In genomic region chr6:32129297-32130088, GRCh38 we compare ENCODE assay signal across 8 cellular contexts. TPM values are rescaled to one million over a fixed set of nuclear protein-coding genes. Genes with fewer than 3 reads are reported as not detected.
DNase-seq lines count a peak whose midpoint lies in the region; ATAC-seq, FAIRE-seq and TF ChIP-seq lines count a peak whose summit lies in the region.

No MANE protein-coding gene starts in this region.

- peak overlapping the region; percentile 99 for H3K4me3 ChIP-seq in Karpas-422 (ENCODE audit: low read length)
- peak overlapping the region; percentile 76 for H3K4me3 ChIP-seq in mesodermal cell (ENCODE audit: extremely low read depth, insufficient read depth, low read length, poor library complexity, severe bottlenecking)

- peak overlapping the region; percentile 76 for H3K4me2 ChIP-seq in Karpas-422 (ENCODE audit: low read depth, low read length, poor library complexity, severe bottlenecking)

- no peaks in the 10 kb centered on the region for H3K27me3 ChIP-seq in Karpas-422 (ENCODE audit: low read length)

- no peaks in the 10 kb centered on the region for H4K20me1 ChIP-seq in Karpas-422 (ENCODE audit: insufficient read depth, low read depth, low read length)

- peak overlapping the region; percentile 78 for H3K9ac ChIP-seq in Karpas-422 (ENCODE audit: low read length)

- no peak for FAIRE-seq in GM12892 (lab: Jason Lieb, UNC)

- peaks cover 5% of the 10 kb centered on the region for H3K36me3 Mint-ChIP-seq in chondrocyte (ENCODE audit: low read depth)

- peak overlapping the region; percentile 99 for H3K27ac Mint-ChIP-seq in chondrocyte (ENCODE audit: unreplicated experiment)

- H3K4me1 ChIP-seq in Karpas-422 (ENCODE audit: low read length) = peaks cover 30% of the 10 kb centered on the region
- peaks cover 20% of the 10 kb centered on the region for H3K4me1 ChIP-seq in mesodermal cell (ENCODE audit: control insufficient read depth, insufficient read depth, low read length, poor library complexity, severe bottlenecking)

- H3K4me1 Mint-ChIP-seq in chondrocyte (ENCODE audit: low read depth) = peaks cover 45% of the 10 kb centered on the region

- H3K9me3 ChIP-seq in Karpas-422 (ENCODE audit: low read length) (no peaks in the 10 kb centered on the region), mesodermal cell (ENCODE audit: control insufficient read depth, low read length) (no peaks in the 10 kb centered on the region)

- H3K9me3 Mint-ChIP-seq in chondrocyte (ENCODE audit: low read depth) = no peaks in the 10 kb centered on the region

- TF ChIP-seq POLR2A in GM12892 (IDR thresholded peaks at IDR 0.05; ENCODE audit: low read depth, low read length) = no peak

- H2AFZ ChIP-seq in Karpas-422 (ENCODE audit: low read length) = peak overlapping the region; percentile 36; the same call in 1 of the 2 replicates

- ATAC-seq in HG02884 (IDR thresholded peaks at IDR 0.05; ENCODE audit: unreplicated experiment) = no peak

- peak overlapping the region; percentile 90 for H3K4me3 Mint-ChIP-seq in chondrocyte (ENCODE audit: unreplicated experiment)

- H3K27ac ChIP-seq in Karpas-422 (ENCODE audit: low read length) (no peak overlapping the region), mesodermal cell (ENCODE audit: low read depth, low read length, severe bottlenecking) (peak overlapping the region; percentile 43)

- 45 to 48% methylated on average over 20 to 21 of the region's 22 CpGs for WGBS in mesodermal cell (ENCODE audit: insufficient coverage in 2 of 2), 2 experiments

- H3K79me2 ChIP-seq in Karpas-422 (ENCODE audit: low read length) = peaks cover 41% of the 10 kb centered on the region

- DNase-seq in GF-D8 (lab: John Stamatoyannopoulos, UW) (peak; percentile 49), Karpas-422 (no peak), chondrocyte (ENCODE audit: low spot score) (no peak), glomerular visceral epithelial cell (ENCODE audit: extremely low spot score) (no peak), GM12892 (ENCODE audit: insufficient read length) (no peak)
- DNase-seq in stimulated activated CD4-positive, alpha-beta T cell treated with anti-CD3 and anti-CD28 coated beads, Interleukin-2, amount 100 ng/mL, for 48 hours = no peak

- no peak for TF ChIP-seq CTCF in chondrocyte (IDR thresholded peaks at IDR 0.05)

- no peaks in the 10 kb centered on the region for H3K27me3 Mint-ChIP-seq in chondrocyte (ENCODE audit: low read depth)

- no peaks in the 10 kb centered on the region; the same call in 1 of the 2 replicates for H3K36me3 ChIP-seq in Karpas-422 (ENCODE audit: insufficient read depth, low read length)
- peaks cover 20% of the 10 kb centered on the region for H3K36me3 ChIP-seq in mesodermal cell (ENCODE audit: control insufficient read depth, insufficient read depth, low read length)

- no peaks in the 10 kb centered on the region for H3K9me2 ChIP-seq in Karpas-422 (replicated peaks; ENCODE audit: insufficient read depth, low read length)

RNA-seq across cellular contexts. Expression of gene FKBPL, which starts 0.6 kb away (rescaled TPM):
- total RNA-seq in Karpas-422 (2014; rRNA removed; shearing (Covaris generic); ENCODE audit: low replicate concordance) = 7.0 and 12.4 TPM in 2 replicates
- 4.3 to 6.3 TPM (median 4.9 TPM) in 3 replicates for total RNA-seq in chondrocyte
- polyA plus RNA-seq in mesodermal cell (2013, experiment 1 of 2) = 8.8 TPM
- 6.4 TPM for polyA plus RNA-seq in mesodermal cell (2013, experiment 2 of 2)
- 4.5 TPM for polyA plus RNA-seq in GM12892 (2012; ENCODE audit: missing spikeins)

RNA-seq across cellular contexts. Expression of gene ATF6B, which starts 1.4 kb away (rescaled TPM):
- 51.3 and 62.5 TPM in 2 replicates for total RNA-seq in Karpas-422 (2014; rRNA removed; shearing (Covaris generic); ENCODE audit: low replicate concordance)
- total RNA-seq in chondrocyte = 68.0 to 86.5 TPM (median 68.7 TPM) in 3 replicates
- 41.8 TPM for polyA plus RNA-seq in mesodermal cell (2013, experiment 1 of 2)
- 39.0 TPM for polyA plus RNA-seq in mesodermal cell (2013, experiment 2 of 2)
- 67.0 TPM for polyA plus RNA-seq in GM12892 (2012; ENCODE audit: missing spikeins)

RNA-seq across cellular contexts. Expression of gene TNXB, which starts 20.4 kb away (rescaled TPM):
- 0.22 and 2.1 TPM in 2 replicates for total RNA-seq in Karpas-422 (2014; rRNA removed; shearing (Covaris generic); ENCODE audit: low replicate concordance)
- 1.9 to 2.9 TPM (median 2.3 TPM) in 3 replicates for total RNA-seq in chondrocyte
- polyA plus RNA-seq in mesodermal cell (2013, experiment 1 of 2) = 6.4 TPM
- 3.8 TPM for polyA plus RNA-seq in mesodermal cell (2013, experiment 2 of 2)
- 5.4 TPM for polyA plus RNA-seq in GM12892 (2012; ENCODE audit: missing spikeins)

RNA-seq across cellular contexts. Expression of gene PRRT1, which starts 22.2 kb away (rescaled TPM):
- 0.29 and 0.75 TPM in 2 replicates for total RNA-seq in Karpas-422 (2014; rRNA removed; shearing (Covaris generic); ENCODE audit: low replicate concordance)
- total RNA-seq in chondrocyte = 0.73 to 1.6 TPM (median 1.3 TPM) in 3 replicates
- polyA plus RNA-seq in mesodermal cell (2013, experiment 1 of 2) = 4.9 TPM
- polyA plus RNA-seq in mesodermal cell (2013, experiment 2 of 2) = 3.4 TPM
- not detected for polyA plus RNA-seq in GM12892 (2012; ENCODE audit: missing spikeins)

RNA-seq across cellular contexts. Expression of gene PPT2, which starts 24.4 kb away (rescaled TPM):
- 14.4 and 27.9 TPM in 2 replicates for total RNA-seq in Karpas-422 (2014; rRNA removed; shearing (Covaris generic); ENCODE audit: low replicate concordance)
- total RNA-seq in chondrocyte = 35.6 to 37.9 TPM (median 35.8 TPM) in 3 replicates
- 60.2 TPM for polyA plus RNA-seq in mesodermal cell (2013, experiment 1 of 2)
- 42.3 TPM for polyA plus RNA-seq in mesodermal cell (2013, experiment 2 of 2)
- 3.6 TPM for polyA plus RNA-seq in GM12892 (2012; ENCODE audit: missing spikeins)
